1 cellular context compared by ENCODE assay signal in the genomic region with DNA sequence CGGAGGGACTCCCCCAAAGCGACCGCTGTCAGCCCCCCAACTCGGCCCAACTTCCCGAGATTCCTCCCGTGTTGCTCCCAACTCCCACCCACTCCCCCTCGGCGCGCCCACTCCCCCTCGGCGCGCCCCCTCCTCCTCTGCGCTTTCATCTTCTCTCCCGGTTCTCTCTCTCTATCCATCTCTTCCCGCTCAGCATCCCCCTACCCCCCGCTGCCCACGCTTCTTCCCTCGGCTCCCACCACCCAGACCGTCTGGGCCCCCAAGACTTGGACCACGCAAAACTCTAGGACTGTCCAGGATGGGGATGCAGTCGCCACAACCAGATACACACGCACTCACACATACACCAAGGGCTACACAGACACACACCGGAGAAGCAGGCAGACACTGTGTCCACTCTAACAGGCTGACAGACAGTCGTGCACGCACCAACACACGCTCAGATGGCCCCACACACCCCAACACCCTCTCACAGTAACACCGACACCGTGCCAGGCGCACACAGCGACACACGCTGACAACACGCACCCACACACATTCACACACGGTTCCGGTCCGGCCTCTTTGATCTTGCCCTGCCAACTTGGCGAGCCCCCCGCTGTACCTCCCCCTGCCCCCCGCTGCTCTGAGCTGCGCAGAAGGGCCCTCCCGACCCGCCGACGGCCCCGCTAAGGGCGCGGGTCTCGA.
A peak's percentile ranks its signal among the peaks of the same experiment; 100 is the strongest.
TF ChIP-seq lines count a peak whose summit lies in the region.

No MANE protein-coding gene starts in this region.

TF ChIP-seq in HEK293, 187 proteins besides CTCF, POLR2A, EP300 and RAD21 (continued from another document and continues in another):
- no peak for TF ChIP-seq ZNF514 (tag by site-specific recombination; IDR thresholded peaks at IDR 0.05)
- TF ChIP-seq, protein P1, sequence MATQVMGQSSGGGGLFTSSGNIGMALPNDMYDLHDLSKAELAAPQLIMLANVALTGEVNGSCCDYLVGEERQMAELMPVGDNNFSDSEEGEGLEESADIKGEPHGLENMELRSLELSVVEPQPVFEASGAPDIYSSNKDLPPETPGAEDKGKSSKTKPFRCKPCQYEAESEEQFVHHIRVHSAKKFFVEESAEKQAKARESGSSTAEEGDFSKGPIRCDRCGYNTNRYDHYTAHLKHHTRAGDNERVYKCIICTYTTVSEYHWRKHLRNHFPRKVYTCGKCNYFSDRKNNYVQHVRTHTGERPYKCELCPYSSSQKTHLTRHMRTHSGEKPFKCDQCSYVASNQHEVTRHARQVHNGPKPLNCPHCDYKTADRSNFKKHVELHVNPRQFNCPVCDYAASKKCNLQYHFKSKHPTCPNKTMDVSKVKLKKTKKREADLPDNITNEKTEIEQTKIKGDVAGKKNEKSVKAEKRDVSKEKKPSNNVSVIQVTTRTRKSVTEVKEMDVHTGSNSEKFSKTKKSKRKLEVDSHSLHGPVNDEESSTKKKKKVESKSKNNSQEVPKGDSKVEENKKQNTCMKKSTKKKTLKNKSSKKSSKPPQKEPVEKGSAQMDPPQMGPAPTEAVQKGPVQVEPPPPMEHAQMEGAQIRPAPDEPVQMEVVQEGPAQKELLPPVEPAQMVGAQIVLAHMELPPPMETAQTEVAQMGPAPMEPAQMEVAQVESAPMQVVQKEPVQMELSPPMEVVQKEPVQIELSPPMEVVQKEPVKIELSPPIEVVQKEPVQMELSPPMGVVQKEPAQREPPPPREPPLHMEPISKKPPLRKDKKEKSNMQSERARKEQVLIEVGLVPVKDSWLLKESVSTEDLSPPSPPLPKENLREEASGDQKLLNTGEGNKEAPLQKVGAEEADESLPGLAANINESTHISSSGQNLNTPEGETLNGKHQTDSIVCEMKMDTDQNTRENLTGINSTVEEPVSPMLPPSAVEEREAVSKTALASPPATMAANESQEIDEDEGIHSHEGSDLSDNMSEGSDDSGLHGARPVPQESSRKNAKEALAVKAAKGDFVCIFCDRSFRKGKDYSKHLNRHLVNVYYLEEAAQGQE (tag by site-specific recombination; IDR thresholded peaks at IDR 0.05): no peak
- TF ChIP-seq ZIC2 (tag by site-specific recombination; IDR thresholded peaks at IDR 0.05): peak; percentile 86
- no peak for TF ChIP-seq ZNF140 (tag by site-specific recombination; IDR thresholded peaks at IDR 0.05)
- TF ChIP-seq ZSCAN16 (tag by site-specific recombination; IDR thresholded peaks at IDR 0.05): no peak
- TF ChIP-seq ZXDB (tag by site-specific recombination; IDR thresholded peaks at IDR 0.05): no peak
- no peak for TF ChIP-seq OVOL3 (tag by site-specific recombination; IDR thresholded peaks at IDR 0.05)
- TF ChIP-seq GLIS2 (tag by site-specific recombination; IDR thresholded peaks at IDR 0.05): peak; percentile 79
- no peak for TF ChIP-seq ZNF768 (tag by site-specific recombination; IDR thresholded peaks at IDR 0.05)
- no peak for TF ChIP-seq MYNN (tag by site-specific recombination; IDR thresholded peaks at IDR 0.05; ENCODE audit: borderline replicate concordance)
- TF ChIP-seq, protein P2, sequence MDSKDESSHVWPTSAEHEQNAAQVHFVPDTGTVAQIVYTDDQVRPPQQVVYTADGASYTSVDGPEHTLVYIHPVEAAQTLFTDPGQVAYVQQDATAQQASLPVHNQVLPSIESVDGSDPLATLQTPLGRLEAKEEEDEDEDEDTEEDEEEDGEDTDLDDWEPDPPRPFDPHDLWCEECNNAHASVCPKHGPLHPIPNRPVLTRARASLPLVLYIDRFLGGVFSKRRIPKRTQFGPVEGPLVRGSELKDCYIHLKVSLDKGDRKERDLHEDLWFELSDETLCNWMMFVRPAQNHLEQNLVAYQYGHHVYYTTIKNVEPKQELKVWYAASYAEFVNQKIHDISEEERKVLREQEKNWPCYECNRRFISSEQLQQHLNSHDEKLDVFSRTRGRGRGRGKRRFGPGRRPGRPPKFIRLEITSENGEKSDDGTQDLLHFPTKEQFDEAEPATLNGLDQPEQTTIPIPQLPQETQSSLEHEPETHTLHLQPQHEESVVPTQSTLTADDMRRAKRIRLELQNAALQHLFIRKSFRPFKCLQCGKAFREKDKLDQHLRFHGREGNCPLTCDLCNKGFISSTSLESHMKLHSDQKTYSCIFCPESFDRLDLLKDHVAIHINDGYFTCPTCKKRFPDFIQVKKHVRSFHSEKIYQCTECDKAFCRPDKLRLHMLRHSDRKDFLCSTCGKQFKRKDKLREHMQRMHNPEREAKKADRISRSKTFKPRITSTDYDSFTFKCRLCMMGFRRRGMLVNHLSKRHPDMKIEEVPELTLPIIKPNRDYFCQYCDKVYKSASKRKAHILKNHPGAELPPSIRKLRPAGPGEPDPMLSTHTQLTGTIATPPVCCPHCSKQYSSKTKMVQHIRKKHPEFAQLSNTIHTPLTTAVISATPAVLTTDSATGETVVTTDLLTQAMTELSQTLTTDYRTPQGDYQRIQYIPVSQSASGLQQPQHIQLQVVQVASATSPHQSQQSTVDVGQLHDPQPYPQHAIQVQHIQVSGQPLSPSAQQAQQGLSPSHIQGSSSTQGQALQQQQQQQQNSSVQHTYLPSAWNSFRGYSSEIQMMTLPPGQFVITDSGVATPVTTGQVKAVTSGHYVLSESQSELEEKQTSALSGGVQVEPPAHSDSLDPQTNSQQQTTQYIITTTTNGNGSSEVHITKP (tag by site-specific recombination; IDR thresholded peaks at IDR 0.05): no peak
- 0 out of 2 replicates have a peak, but pooled peaks have one; percentile 26 for TF ChIP-seq ZBTB7A (tag by site-specific recombination; IDR thresholded peaks at IDR 0.05; ENCODE audit: low read depth)
- TF ChIP-seq ZNF155 (tag by site-specific recombination; IDR thresholded peaks at IDR 0.05): no peak
- TF ChIP-seq AEBP2 (tag by site-specific recombination; IDR thresholded peaks at IDR 0.05; ENCODE audit: borderline replicate concordance): no peak
- no peak for TF ChIP-seq MEIS1 (CRISPR knock-in tag; IDR thresholded peaks at IDR 0.05; ENCODE audit: borderline replicate concordance)
- TF ChIP-seq KLF10 (tag by site-specific recombination; IDR thresholded peaks at IDR 0.05): no peak
- TF ChIP-seq, protein P3, sequence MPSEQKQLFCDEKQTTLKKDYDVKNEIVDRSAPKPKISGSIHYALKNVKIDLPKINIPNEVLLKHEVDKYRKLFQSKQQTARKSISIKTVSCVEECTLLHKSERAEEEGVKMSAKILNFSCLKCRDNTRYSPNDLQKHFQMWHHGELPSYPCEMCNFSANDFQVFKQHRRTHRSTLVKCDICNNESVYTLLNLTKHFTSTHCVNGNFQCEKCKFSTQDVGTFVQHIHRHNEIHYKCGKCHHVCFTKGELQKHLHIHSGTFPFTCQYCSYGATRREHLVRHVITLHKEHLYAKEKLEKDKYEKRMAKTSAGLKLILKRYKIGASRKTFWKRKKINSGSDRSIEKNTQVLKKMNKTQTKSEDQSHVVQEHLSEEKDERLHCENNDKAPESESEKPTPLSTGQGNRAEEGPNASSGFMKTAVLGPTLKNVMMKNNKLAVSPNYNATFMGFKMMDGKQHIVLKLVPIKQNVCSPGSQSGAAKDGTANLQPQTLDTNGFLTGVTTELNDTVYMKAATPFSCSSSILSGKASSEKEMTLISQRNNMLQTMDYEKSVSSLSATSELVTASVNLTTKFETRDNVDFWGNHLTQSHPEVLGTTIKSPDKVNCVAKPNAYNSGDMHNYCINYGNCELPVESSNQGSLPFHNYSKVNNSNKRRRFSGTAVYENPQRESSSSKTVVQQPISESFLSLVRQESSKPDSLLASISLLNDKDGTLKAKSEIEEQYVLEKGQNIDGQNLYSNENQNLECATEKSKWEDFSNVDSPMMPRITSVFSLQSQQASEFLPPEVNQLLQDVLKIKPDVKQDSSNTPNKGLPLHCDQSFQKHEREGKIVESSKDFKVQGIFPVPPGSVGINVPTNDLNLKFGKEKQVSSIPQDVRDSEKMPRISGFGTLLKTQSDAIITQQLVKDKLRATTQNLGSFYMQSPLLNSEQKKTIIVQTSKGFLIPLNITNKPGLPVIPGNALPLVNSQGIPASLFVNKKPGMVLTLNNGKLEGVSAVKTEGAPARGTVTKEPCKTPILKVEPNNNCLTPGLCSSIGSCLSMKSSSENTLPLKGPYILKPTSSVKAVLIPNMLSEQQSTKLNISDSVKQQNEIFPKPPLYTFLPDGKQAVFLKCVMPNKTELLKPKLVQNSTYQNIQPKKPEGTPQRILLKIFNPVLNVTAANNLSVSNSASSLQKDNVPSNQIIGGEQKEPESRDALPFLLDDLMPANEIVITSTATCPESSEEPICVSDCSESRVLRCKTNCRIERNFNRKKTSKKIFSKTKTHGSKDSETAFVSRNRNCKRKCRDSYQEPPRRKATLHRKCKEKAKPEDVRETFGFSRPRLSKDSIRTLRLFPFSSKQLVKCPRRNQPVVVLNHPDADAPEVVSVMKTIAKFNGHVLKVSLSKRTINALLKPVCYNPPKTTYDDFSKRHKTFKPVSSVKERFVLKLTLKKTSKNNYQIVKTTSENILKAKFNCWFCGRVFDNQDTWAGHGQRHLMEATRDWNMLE (tag by site-specific recombination; conservative IDR thresholded peaks at IDR 0.05; ENCODE audit: low read depth): no peak
- TF ChIP-seq ZNF529 (tag by site-specific recombination; IDR thresholded peaks at IDR 0.05; ENCODE audit: insufficient replicate concordance): no peak
- TF ChIP-seq, protein P4, sequence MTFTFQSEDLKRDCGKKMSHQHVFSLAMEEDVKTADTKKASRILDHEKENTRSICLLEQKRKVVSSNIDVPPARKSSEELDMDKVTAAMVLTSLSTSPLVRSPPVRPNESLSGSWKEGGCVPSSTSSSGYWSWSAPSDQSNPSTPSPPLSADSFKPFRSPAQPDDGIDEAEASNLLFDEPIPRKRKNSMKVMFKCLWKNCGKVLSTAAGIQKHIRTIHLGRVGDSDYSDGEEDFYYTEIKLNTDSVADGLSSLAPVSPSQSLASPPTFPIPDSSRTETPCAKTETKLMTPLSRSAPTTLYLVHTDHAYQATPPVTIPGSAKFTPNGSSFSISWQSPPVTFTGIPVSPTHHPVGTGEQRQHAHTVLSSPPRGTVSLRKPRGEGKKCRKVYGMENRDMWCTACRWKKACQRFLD (tag by site-specific recombination; IDR thresholded peaks at IDR 0.05): no peak
- no peak for TF ChIP-seq ZNF626 (tag by site-specific recombination; IDR thresholded peaks at IDR 0.05)
- no peak for TF ChIP-seq ZNF24 (tag by site-specific recombination; IDR thresholded peaks at IDR 0.05)
- no peak for TF ChIP-seq ZNF530 (tag by site-specific recombination; IDR thresholded peaks at IDR 0.05; ENCODE audit: low read depth)
- TF ChIP-seq ZBTB20 (tag by site-specific recombination; IDR thresholded peaks at IDR 0.05): peak; percentile 59; the same call in 1 of the 2 replicates
- peak; percentile 72; the same call in 1 of the 2 replicates for TF ChIP-seq ZNF777 (tag by site-specific recombination; IDR thresholded peaks at IDR 0.05; ENCODE audit: borderline replicate concordance)
- TF ChIP-seq ZNF792 (tag by site-specific recombination; IDR thresholded peaks at IDR 0.05): no peak
- peak; percentile 76; the same call in 1 of the 2 replicates for TF ChIP-seq ZBTB8A (tag by site-specific recombination; IDR thresholded peaks at IDR 0.05)
- TF ChIP-seq ZNF37A (tag by site-specific recombination; IDR thresholded peaks at IDR 0.05): no peak
- TF ChIP-seq ZNF560 (tag by site-specific recombination; IDR thresholded peaks at IDR 0.05; ENCODE audit: borderline replicate concordance): no peak
- TF ChIP-seq, protein P5, sequence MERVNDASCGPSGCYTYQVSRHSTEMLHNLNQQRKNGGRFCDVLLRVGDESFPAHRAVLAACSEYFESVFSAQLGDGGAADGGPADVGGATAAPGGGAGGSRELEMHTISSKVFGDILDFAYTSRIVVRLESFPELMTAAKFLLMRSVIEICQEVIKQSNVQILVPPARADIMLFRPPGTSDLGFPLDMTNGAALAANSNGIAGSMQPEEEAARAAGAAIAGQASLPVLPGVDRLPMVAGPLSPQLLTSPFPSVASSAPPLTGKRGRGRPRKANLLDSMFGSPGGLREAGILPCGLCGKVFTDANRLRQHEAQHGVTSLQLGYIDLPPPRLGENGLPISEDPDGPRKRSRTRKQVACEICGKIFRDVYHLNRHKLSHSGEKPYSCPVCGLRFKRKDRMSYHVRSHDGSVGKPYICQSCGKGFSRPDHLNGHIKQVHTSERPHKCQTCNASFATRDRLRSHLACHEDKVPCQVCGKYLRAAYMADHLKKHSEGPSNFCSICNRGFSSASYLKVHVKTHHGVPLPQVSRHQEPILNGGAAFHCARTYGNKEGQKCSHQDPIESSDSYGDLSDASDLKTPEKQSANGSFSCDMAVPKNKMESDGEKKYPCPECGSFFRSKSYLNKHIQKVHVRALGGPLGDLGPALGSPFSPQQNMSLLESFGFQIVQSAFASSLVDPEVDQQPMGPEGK (tag by site-specific recombination; IDR thresholded peaks at IDR 0.05): peak; percentile 88
- peak; percentile 87 for TF ChIP-seq ZSCAN4 (tag by site-specific recombination; IDR thresholded peaks at IDR 0.05)
- no peak for TF ChIP-seq ZNF211 (tag by site-specific recombination; IDR thresholded peaks at IDR 0.05; ENCODE audit: low read depth)
- TF ChIP-seq GLI2 (tag by site-specific recombination; IDR thresholded peaks at IDR 0.05; ENCODE audit: borderline replicate concordance, low read depth): no peak
- TF ChIP-seq ZNF610 (tag by site-specific recombination; IDR thresholded peaks at IDR 0.05; ENCODE audit: borderline replicate concordance): no peak
- no peak for TF ChIP-seq SP3 (tag by site-specific recombination; IDR thresholded peaks at IDR 0.05)
- no peak for TF ChIP-seq ZNF747 (tag by site-specific recombination; IDR thresholded peaks at IDR 0.05)
- TF ChIP-seq, protein P6, sequence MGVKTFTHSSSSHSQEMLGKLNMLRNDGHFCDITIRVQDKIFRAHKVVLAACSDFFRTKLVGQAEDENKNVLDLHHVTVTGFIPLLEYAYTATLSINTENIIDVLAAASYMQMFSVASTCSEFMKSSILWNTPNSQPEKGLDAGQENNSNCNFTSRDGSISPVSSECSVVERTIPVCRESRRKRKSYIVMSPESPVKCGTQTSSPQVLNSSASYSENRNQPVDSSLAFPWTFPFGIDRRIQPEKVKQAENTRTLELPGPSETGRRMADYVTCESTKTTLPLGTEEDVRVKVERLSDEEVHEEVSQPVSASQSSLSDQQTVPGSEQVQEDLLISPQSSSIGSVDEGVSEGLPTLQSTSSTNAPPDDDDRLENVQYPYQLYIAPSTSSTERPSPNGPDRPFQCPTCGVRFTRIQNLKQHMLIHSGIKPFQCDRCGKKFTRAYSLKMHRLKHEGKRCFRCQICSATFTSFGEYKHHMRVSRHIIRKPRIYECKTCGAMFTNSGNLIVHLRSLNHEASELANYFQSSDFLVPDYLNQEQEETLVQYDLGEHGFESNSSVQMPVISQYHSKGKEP (tag by site-specific recombination; IDR thresholded peaks at IDR 0.05): no peak
